1 cellular context compared by ENCODE assay signal in the genomic region with DNA sequence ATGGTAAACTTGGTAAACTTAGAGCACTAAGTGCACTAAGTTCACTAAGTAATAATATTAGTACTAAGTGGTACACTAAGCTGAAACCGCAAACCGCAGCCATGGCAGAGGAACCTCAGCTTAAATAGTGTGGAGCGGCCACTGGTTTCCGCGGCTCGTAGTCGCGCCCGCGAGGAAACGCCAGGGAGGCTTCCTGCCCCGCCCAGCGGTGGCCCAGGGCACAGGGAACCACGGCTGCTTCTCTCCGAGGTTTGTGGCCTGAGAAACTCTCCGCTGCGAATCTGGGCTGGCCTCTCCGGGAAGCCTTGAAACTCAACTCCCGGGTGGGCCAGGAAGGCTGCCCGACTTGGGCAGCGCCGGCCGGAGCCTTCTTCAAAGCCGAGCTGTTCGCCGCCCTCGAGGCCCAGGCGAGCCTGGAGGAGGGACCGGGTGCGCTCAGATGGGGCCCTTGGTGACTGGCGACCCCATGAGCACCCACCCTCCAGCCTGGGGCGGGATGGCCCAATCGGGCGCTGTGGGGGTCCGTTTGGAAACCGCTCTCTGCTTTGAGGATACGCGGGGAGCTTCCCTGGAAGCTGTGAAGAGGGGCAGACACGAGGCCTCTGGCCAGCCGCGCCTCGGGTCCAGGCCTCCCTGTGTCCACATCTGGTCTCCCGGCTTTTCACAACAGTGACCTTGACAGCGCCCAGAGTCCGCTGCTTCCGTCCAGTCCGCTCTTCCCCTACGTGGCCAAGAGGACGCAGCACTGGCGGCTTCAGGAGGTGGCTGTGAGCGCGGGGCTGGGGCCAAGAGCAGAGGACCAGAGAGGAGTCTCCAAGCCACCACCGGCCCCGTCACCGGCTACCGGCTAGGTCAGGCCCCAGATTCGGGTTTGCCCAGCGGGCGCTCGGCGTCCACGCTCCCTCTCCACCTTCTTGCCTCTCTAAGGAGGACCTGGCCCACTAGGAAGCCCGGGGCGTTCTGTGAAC.
TF ChIP-seq lines count a peak whose summit lies in the region.

No MANE protein-coding gene starts in this region.

TF ChIP-seq in HepG2, 621 proteins besides CTCF, POLR2A, EP300 and RAD21 (continued from another document and continues in another):
- TF ChIP-seq, protein P1, sequence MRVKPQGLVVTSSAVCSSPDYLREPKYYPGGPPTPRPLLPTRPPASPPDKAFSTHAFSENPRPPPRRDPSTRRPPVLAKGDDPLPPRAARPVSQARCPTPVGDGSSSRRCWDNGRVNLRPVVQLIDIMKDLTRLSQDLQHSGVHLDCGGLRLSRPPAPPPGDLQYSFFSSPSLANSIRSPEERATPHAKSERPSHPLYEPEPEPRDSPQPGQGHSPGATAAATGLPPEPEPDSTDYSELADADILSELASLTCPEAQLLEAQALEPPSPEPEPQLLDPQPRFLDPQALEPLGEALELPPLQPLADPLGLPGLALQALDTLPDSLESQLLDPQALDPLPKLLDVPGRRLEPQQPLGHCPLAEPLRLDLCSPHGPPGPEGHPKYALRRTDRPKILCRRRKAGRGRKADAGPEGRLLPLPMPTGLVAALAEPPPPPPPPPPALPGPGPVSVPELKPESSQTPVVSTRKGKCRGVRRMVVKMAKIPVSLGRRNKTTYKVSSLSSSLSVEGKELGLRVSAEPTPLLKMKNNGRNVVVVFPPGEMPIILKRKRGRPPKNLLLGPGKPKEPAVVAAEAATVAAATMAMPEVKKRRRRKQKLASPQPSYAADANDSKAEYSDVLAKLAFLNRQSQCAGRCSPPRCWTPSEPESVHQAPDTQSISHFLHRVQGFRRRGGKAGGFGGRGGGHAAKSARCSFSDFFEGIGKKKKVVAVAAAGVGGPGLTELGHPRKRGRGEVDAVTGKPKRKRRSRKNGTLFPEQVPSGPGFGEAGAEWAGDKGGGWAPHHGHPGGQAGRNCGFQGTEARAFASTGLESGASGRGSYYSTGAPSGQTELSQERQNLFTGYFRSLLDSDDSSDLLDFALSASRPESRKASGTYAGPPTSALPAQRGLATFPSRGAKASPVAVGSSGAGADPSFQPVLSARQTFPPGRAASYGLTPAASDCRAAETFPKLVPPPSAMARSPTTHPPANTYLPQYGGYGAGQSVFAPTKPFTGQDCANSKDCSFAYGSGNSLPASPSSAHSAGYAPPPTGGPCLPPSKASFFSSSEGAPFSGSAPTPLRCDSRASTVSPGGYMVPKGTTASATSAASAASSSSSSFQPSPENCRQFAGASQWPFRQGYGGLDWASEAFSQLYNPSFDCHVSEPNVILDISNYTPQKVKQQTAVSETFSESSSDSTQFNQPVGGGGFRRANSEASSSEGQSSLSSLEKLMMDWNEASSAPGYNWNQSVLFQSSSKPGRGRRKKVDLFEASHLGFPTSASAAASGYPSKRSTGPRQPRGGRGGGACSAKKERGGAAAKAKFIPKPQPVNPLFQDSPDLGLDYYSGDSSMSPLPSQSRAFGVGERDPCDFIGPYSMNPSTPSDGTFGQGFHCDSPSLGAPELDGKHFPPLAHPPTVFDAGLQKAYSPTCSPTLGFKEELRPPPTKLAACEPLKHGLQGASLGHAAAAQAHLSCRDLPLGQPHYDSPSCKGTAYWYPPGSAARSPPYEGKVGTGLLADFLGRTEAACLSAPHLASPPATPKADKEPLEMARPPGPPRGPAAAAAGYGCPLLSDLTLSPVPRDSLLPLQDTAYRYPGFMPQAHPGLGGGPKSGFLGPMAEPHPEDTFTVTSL (CRISPR knock-in tag; IDR thresholded peaks at IDR 0.05; ENCODE audit: borderline replicate concordance) = no peak
- TF ChIP-seq ZNF772 (CRISPR knock-in tag; IDR thresholded peaks at IDR 0.05) (no peak), ZNF33B (CRISPR knock-in tag; IDR thresholded peaks at IDR 0.05) (no peak), ZNF407 (CRISPR knock-in tag; IDR thresholded peaks at IDR 0.05; ENCODE audit: not compliant biosample characterization) (no peak), ZNF704 (CRISPR knock-in tag; IDR thresholded peaks at IDR 0.05; ENCODE audit: borderline replicate concordance) (peak; percentile 59; the same call in 1 of the 2 replicates), USF2 (IDR thresholded peaks at IDR 0.05; ENCODE audit: low read depth, low read length) (no peak), USF2 (CRISPR knock-in tag; IDR thresholded peaks at IDR 0.05; ENCODE audit: borderline replicate concordance) (no peak), TBP (CRISPR knock-in tag; IDR thresholded peaks at IDR 0.05) (no peak), SMYD3 (CRISPR knock-in tag; IDR thresholded peaks at IDR 0.05) (no peak), ZNF75D (CRISPR knock-in tag; IDR thresholded peaks at IDR 0.05; ENCODE audit: borderline replicate concordance) (no peak), ZNF713 (CRISPR knock-in tag; IDR thresholded peaks at IDR 0.05) (no peak), NR1H2 (CRISPR knock-in tag; IDR thresholded peaks at IDR 0.05; ENCODE audit: borderline replicate concordance, low read depth) (no peak), ZNF101 (CRISPR knock-in tag; IDR thresholded peaks at IDR 0.05; ENCODE audit: borderline replicate concordance, low read depth) (no peak), KLF6 (CRISPR knock-in tag; IDR thresholded peaks at IDR 0.05) (peak; percentile 21; the same call in 1 of the 2 replicates), RAD51 (IDR thresholded peaks at IDR 0.05; ENCODE audit: borderline replicate concordance) (no peak)
- TF ChIP-seq, protein P2, sequence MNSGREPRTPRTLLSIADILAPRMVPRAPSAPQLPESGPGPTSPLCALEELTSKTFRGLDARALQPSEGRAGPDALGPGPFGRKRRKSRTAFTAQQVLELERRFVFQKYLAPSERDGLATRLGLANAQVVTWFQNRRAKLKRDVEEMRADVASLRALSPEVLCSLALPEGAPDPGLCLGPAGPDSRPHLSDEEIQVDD (CRISPR knock-in tag; IDR thresholded peaks at IDR 0.05; ENCODE audit: borderline replicate concordance) = no peak
- TF ChIP-seq, protein P3, sequence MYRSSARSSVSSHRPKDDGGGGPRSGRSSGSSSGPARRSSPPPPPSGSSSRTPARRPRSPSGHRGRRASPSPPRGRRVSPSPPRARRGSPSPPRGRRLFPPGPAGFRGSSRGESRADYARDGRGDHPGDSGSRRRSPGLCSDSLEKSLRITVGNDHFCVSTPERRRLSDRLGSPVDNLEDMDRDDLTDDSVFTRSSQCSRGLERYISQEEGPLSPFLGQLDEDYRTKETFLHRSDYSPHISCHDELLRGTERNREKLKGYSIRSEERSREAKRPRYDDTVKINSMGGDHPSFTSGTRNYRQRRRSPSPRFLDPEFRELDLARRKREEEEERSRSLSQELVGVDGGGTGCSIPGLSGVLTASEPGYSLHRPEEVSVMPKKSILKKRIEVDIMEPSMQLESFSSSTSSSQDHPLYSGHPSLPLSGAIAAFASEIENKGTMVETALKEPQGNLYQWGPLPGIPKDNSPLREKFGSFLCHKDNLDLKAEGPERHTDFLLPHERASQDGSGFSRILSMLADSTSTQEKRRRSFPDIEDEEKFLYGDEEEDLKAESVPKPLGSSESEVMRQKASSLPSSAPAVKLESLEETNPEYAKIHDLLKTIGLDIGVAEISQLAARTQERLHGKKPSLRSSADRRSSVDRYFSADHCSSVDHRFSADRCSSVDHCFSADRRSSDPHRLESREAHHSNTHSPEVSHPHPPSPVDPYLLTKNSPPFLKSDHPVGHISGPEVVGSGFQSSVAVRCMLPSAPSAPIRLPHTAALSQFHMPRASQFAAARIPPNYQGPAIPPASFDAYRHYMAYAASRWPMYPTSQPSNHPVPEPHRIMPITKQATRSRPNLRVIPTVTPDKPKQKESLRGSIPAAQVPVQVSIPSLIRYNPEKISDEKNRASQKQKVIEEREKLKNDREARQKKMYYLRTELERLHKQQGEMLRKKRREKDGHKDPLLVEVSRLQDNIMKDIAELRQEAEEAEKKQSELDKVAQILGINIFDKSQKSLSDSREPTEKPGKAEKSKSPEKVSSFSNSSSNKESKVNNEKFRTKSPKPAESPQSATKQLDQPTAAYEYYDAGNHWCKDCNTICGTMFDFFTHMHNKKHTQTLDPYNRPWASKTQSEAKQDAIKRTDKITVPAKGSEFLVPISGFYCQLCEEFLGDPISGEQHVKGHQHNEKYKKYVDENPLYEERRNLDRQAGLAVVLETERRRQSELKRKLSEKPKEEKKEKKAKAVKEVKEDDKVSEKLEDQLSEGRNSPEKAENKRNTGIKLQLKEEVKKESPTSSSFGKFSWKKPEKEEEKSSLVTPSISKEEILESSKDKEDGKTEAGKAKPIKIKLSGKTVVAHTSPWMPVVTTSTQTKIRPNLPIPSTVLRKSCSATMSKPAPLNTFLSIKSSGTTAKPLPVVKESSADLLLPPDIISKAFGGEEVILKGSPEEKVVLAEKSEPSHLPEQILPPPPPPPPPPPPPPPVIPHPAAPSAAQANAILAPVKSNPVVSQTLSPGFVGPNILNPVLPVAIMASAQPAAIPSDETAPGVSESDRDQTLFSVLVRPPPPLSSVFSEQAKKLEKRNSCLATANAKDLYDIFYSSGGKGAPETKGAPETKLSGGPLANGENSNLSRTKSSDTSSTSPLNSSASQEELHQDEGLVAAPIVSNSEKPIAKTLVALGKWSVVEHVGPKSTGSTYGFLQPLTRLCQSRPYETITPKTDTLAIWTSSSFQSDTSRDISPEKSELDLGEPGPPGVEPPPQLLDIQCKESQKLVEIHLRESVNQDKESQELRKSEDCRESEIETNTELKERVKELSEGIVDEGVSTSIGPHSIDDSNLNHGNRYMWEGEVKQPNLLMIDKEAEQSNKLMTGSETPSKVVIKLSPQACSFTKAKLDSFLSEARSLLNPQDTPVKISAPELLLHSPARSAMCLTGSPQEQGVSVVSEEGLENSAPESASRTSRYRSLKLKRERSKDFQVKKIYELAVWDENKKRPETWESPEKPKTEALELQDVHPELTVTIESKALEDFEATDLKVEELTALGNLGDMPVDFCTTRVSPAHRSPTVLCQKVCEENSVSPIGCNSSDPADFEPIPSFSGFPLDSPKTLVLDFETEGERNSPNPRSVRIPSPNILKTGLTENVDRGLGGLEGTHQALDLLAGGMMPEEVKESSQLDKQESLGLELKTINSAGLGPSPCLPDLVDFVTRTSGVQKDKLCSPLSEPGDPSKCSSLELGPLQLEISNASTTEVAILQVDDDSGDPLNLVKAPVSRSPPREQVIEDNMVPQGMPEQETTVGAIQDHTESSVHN (CRISPR knock-in tag; IDR thresholded peaks at IDR 0.05) = no peak
